In genomic region chr6:73451166-73452106, GRCh38 we compare ENCODE assay signal across 8 cellular contexts. TPM values are rescaled to one million over a fixed set of nuclear protein-coding genes. Genes with fewer than 3 reads are reported as not detected.
DNase-seq lines count a peak whose midpoint lies in the region; ATAC-seq and TF ChIP-seq lines count a peak whose summit lies in the region.

No MANE protein-coding gene starts in this region.

- no peak for TF ChIP-seq CTCF in left lung (IDR thresholded peaks at IDR 0.05)

- peak; percentile 56 for ATAC-seq in HG02610 (IDR thresholded peaks at IDR 0.05; ENCODE audit: unreplicated experiment)
- peak; percentile 78 for ATAC-seq in left lung

- H3K4me3 ChIP-seq in left lung = peak overlapping the region; percentile 70 to 90

- peaks cover 0 to 15% of the 10 kb centered on the region in 2 donors for H3K36me3 ChIP-seq in left lung

- H3K9me3 ChIP-seq in left lung = no peaks in the 10 kb centered on the region

- DNase-seq in NCI-H1417 treated with DMSO at 0.1 percent for 48 hours (lab: John Stamatoyannopoulos, UW) (peak; percentile 17), dedifferentiated amniotic fluid mesenchymal stem cell (ENCODE audit: extremely low spot score) (peak; percentile 45), left lung (peak; percentile 62 to 89), OCI-M2 (lab: John Stamatoyannopoulos, UW; ENCODE audit: unreplicated experiment) (no peak)
- peak; percentile 10 to 14 for DNase-seq in activated CD4-positive, alpha-beta T cell treated with anti-CD3 and anti-CD28 coated beads for 24 hours (ENCODE audit: low read depth in 2 of 2)
- peak; percentile 11 to 32 (median 18) for DNase-seq in stimulated activated CD4-positive, alpha-beta T cell treated with anti-CD3 and anti-CD28 coated beads, TNF-alpha, amount 100 ng/mL, for 48 hours (ENCODE audit: low read depth in 3 of 3)

- H3K4me1 ChIP-seq in left lung = peaks cover 5 to 78% of the 10 kb centered on the region in 2 donors

- peak; percentile 60 for TF ChIP-seq POLR2A in GM15510 (IDR thresholded peaks at IDR 0.05; ENCODE audit: borderline replicate concordance, extremely low read depth, insufficient read length)

- H3K27me3 ChIP-seq in left lung = no peaks in the 10 kb centered on the region

- H3K27ac ChIP-seq in left lung = peak overlapping the region; percentile 87 to 94

- intact Hi-C loops in left lung (cut with DNase I) = no loop called here

RNA-seq across cellular contexts. Expression of gene CGAS, which starts 0.7 kb away (rescaled TPM):
- total RNA-seq in left lung = 10 to 100 TPM in 1 of 2 donors, 1 to 10 TPM in 1; 6.5 to 11.8 TPM

RNA-seq across cellular contexts. Expression of gene MTO1, which starts 10.1 kb away (rescaled TPM):
- total RNA-seq in left lung = 10 to 100 TPM; 18.9 to 27.3 TPM

RNA-seq across cellular contexts. Expression of gene DDX43, which starts 56.8 kb away (rescaled TPM):
- 1 to 10 TPM; 1.2 to 1.5 TPM for total RNA-seq in left lung
